Comparison of ENCODE assay signal across 12 cellular contexts in genomic region chr10:4343798-4344370, GRCh38.
DNase-seq lines count a peak whose midpoint lies in the region; ATAC-seq and TF ChIP-seq lines count a peak whose summit lies in the region.
"Had no signal": no experiment of that assay in that cellular context is flagged by ENCODE, and none has a peak within 500 bp of the region (broad histone marks: within the 10 kb centered on the region; RNA-seq: fewer than 3 reads in every experiment).

No MANE protein-coding gene starts in this region.

- no peaks in the 10 kb centered on the region for H3K9me3 Mint-ChIP-seq in HFFc6
- H3K9me3 Mint-ChIP-seq in stimulated activated naive B cell treated with anti-CD40 and anti-IgM and Interleukin-4, amounts not matched to agents 10 μg/mL and 1 μg/mL and 100 μg/mL, for 72 hours, result peaks cover 6 to 10% of the 10 kb centered on the region in 2 donors
- H3K9me3 Mint-ChIP-seq in WTC11, result no peaks in the 10 kb centered on the region

- H3K4me3 ChIP-seq in hepatocyte (no peak overlapping the region), BE2C (ENCODE audit: low read depth, low read length) (no peak overlapping the region)

- ATAC-seq in stimulated activated naive B cell treated with anti-CD40 and anti-IgM and Interleukin-4, amounts not matched to agents 10 μg/mL and 1 μg/mL and 100 μg/mL, for 72 hours (replicated peaks), result no peak
- ATAC-seq in HG02885 (IDR thresholded peaks at IDR 0.05; ENCODE audit: poor library complexity, unreplicated experiment) (no peak), WTC11 (no peak)

- no peaks in the 10 kb centered on the region for H4K20me1 ChIP-seq in hepatocyte (ENCODE audit: insufficient read depth, poor library complexity, severe bottlenecking)

- no peaks in the 10 kb centered on the region for H3K9me2 ChIP-seq in hepatocyte (replicated peaks; ENCODE audit: insufficient read depth)

- H2AFZ ChIP-seq in hepatocyte, result no peak overlapping the region

- no peaks in the 10 kb centered on the region for H3K36me3 ChIP-seq in hepatocyte (replicated peaks; ENCODE audit: insufficient read depth, low read depth)
- no peaks in the 10 kb centered on the region for H3K36me3 ChIP-seq in BE2C

- peak overlapping the region; percentile 71 for H3K4me3 Mint-ChIP-seq in HFFc6
- H3K4me3 Mint-ChIP-seq in stimulated activated naive B cell treated with anti-CD40 and anti-IgM and Interleukin-4, amounts not matched to agents 10 μg/mL and 1 μg/mL and 100 μg/mL, for 72 hours, result no peak overlapping the region
- no peak overlapping the region for H3K4me3 Mint-ChIP-seq in WTC11
- H3K4me3 Mint-ChIP-seq: immature natural killer cell, neural crest cell had no signal

- WGBS in hepatocyte (ENCODE audit: low lambda C conversion rate, missing lambda C conversion rate), result 82% methylated on average over 5 of the region's 5 CpGs

- H3K36me3 Mint-ChIP-seq in HFFc6 (ENCODE audit: low read depth) (peaks cover 11% of the 10 kb centered on the region), WTC11 (no peaks in the 10 kb centered on the region)
- peaks cover 0 to 1% of the 10 kb centered on the region in 2 donors for H3K36me3 Mint-ChIP-seq in stimulated activated naive B cell treated with anti-CD40 and anti-IgM and Interleukin-4, amounts not matched to agents 10 μg/mL and 1 μg/mL and 100 μg/mL, for 72 hours
- H3K36me3 Mint-ChIP-seq: immature natural killer cell had no signal

- peak; percentile 10 for DNase-seq in HFFc6
- DNase-seq in hepatocyte (ENCODE audit: low spot score), result no peak
- DNase-seq in stimulated activated naive B cell treated with anti-CD40 and anti-IgM and Interleukin-4, amounts not matched to agents 10 μg/mL and 1 μg/mL and 100 μg/mL, for 72 hours, result no peak
- no peak for DNase-seq in BE2C
- no peak for DNase-seq in WTC11 (ENCODE audit: low spot score)
- DNase-seq in NCI-H2171 treated with DMSO at 0.1 percent for 48 hours (lab: John Stamatoyannopoulos, UW), result no peak
- DNase-seq: immature natural killer cell, KG1, NCI-H2029 treated with DMSO at 0.1 percent for 48 hours had no signal

- H3K79me2 ChIP-seq in hepatocyte, result no peaks in the 10 kb centered on the region

- H3K4me2 ChIP-seq in hepatocyte, result no peak overlapping the region

- H3K27me3 Mint-ChIP-seq in HFFc6 (ENCODE audit: insufficient read depth), result no peaks in the 10 kb centered on the region; the same call in 1 of the 2 replicates
- peaks cover 0 to 12% of the 10 kb centered on the region in 2 donors for H3K27me3 Mint-ChIP-seq in stimulated activated naive B cell treated with anti-CD40 and anti-IgM and Interleukin-4, amounts not matched to agents 10 μg/mL and 1 μg/mL and 100 μg/mL, for 72 hours
- no peaks in the 10 kb centered on the region for H3K27me3 Mint-ChIP-seq in WTC11 (ENCODE audit: low read depth)

- CTCF ChIA-PET in WTC11 (lab: Charles Lee), result no interaction called here

- peak overlapping the region; percentile 99 for H3K27ac Mint-ChIP-seq in HFFc6
- H3K27ac Mint-ChIP-seq in stimulated activated naive B cell treated with anti-CD40 and anti-IgM and Interleukin-4, amounts not matched to agents 10 μg/mL and 1 μg/mL and 100 μg/mL, for 72 hours, result peak overlapping the region; percentile 74
- H3K27ac Mint-ChIP-seq in WTC11, result no peak overlapping the region
- H3K27ac Mint-ChIP-seq: immature natural killer cell had no signal

- POLR2A ChIA-PET in WTC11 (lab: Charles Lee), result no interaction called here

- H3K4me1 Mint-ChIP-seq in HFFc6 (ENCODE audit: low read depth) (peaks cover 39% of the 10 kb centered on the region), WTC11 (peaks cover 19% of the 10 kb centered on the region)
- peaks cover 12 to 22% of the 10 kb centered on the region in 2 donors for H3K4me1 Mint-ChIP-seq in stimulated activated naive B cell treated with anti-CD40 and anti-IgM and Interleukin-4, amounts not matched to agents 10 μg/mL and 1 μg/mL and 100 μg/mL, for 72 hours
- H3K4me1 Mint-ChIP-seq: immature natural killer cell had no signal

- peak overlapping the region; percentile 57 for H3K27ac ChIP-seq in angular gyrus (ENCODE audit: low read depth, low read length)
- H3K27ac ChIP-seq in hepatocyte, result peak overlapping the region; percentile 72

- H3K27me3 ChIP-seq in hepatocyte (no peaks in the 10 kb centered on the region), BE2C (no peaks in the 10 kb centered on the region)

- TF ChIP-seq CTCF in HFFc6 (IDR thresholded peaks at IDR 0.05) (no peak), hepatocyte (IDR thresholded peaks at IDR 0.05; ENCODE audit: poor library complexity) (no peak), BE2C (IDR thresholded peaks at IDR 0.05; ENCODE audit: low read depth, low read length) (no peak), WTC11 (IDR thresholded peaks at IDR 0.05) (no peak)

- H3K4me1 ChIP-seq in hepatocyte (ENCODE audit: insufficient read depth), result peaks cover 5% of the 10 kb centered on the region
- no peaks in the 10 kb centered on the region for H3K4me1 ChIP-seq in BE2C

- H3K9me3 ChIP-seq in hepatocyte (ENCODE audit: low read depth), result no peaks in the 10 kb centered on the region
- H3K9me3 ChIP-seq in BE2C, result no peaks in the 10 kb centered on the region

TF ChIP-seq in WTC11, 78 proteins besides CTCF, POLR2A, EP300 and RAD21:
- TF ChIP-seq NFYB (CRISPR knock-in tag; conservative IDR thresholded peaks at IDR 0.05; ENCODE audit: low read depth) (no peak), TP53 (CRISPR knock-in tag; IDR thresholded peaks at IDR 0.05) (no peak), TCF7 (CRISPR knock-in tag; IDR thresholded peaks at IDR 0.05; ENCODE audit: low read depth) (no peak), ETV6 (CRISPR knock-in tag; IDR thresholded peaks at IDR 0.05) (no peak)
